Comparison of ENCODE assay signal across 27 cellular contexts in the genomic region with DNA sequence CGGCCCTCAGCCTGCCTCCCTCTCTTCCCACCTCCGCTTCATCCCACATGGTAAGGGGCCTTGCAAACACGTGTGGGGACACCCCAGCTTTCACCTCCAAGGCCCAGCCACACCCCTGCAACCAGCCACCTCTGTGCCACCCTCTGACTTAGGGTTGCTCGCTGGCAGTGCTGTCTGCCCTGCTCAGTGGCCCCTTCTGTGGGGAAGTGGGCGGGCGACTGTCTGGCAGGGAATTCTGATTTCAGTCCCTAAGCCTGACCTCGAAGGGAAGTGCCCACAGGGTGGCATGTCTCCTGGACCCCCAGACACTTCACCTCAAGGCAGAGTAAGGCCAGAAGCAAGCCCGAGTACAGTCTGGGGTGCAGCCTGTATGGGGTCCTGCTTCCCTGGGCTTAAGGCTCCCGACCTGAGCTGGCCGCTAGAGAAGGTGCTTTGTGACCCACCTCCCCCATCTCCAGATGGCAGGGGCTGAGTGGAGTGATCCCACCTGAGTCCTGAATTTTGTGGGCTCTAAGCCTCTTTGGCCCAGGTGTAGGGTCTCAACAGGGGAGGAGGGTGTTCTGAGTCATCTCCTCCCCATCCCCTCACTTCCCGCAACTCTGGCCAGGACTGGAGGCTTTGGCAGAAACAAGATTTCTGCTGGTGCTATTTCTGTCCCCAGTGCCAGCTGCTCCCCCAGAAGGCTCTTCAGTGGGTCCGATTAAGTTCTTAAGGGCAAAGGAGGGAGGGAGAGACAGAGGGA. TPM values are rescaled to one million over a fixed set of nuclear protein-coding genes. Genes with fewer than 3 reads are reported as not detected.
A peak's percentile ranks its signal among the peaks of the same experiment; 100 is the strongest.
DNase-seq lines count a peak whose midpoint lies in the region; ATAC-seq and TF ChIP-seq lines count a peak whose summit lies in the region.
"Had no signal": no experiment of that assay in that cellular context is flagged by ENCODE, and none has a peak within 500 bp of the region (broad histone marks: within the 10 kb centered on the region; RNA-seq: fewer than 3 reads in every experiment).

No MANE protein-coding gene starts in this region.

- H3K27me3 Mint-ChIP-seq in brain = peaks cover 11% of the 10 kb centered on the region
- H3K27me3 Mint-ChIP-seq in stimulated activated memory B cell treated with anti-CD40 and anti-IgM and Interleukin-4, amounts not matched to agents 10 μg/mL and 1 μg/mL and 100 μg/mL, for 72 hours = peaks cover 32% of the 10 kb centered on the region
- H3K27me3 Mint-ChIP-seq: activated naive CD4-positive, alpha-beta T cell treated with anti-CD3 and anti-CD28 coated beads, Interleukin-2, amount 50 U/mL, for 24 hours had no signal

- peak; percentile 34 for DNase-seq in activated CD8-positive, alpha-beta memory T cell treated with anti-CD3 and anti-CD28 coated beads, Interleukin-2, amount 50 U/mL, for 48 hours
- no peak for DNase-seq in activated CD8-positive, alpha-beta memory T cell treated with anti-CD3 and anti-CD28 coated beads, Interleukin-2, amount 50 U/mL, for 4 hours
- no peak for DNase-seq in right atrium auricular region (ENCODE audit: low spot score)
- DNase-seq in germinal center (ENCODE audit: low spot score) = no peak
- no peak for DNase-seq in A673 (ENCODE audit: low spot score)
- DNase-seq: activated B cell treated with CpG ODN at 0.5 μM for 24 hours; amniotic stem cell; Calu3; GM23248; left lung; mesendoderm; naive B cell; occipital lobe; OCI-M1; SK-N-SH; stimulated activated naive CD4-positive, alpha-beta T cell; uterus had no signal

- H3K9me3 ChIP-seq in right atrium auricular region (no peaks in the 10 kb centered on the region), A673 (ENCODE audit: low read depth, low read length, poor library complexity, severe bottlenecking) (no peaks in the 10 kb centered on the region)
- H3K9me3 ChIP-seq: left lung, SK-N-SH, uterus had no signal

- BruUV-seq in A673 (replicated peaks; lab: Mats Ljungman, UMichigan) = no TSS peak

- peak overlapping the region; percentile 35 to 64 for H3K27ac ChIP-seq in right atrium auricular region
- H3K27ac ChIP-seq in A673 (ENCODE audit: low read depth, low read length, poor library complexity, severe bottlenecking) = no peak overlapping the region
- H3K27ac ChIP-seq: GM23248, left lung, skin epidermis, uterus had no signal

- TF ChIP-seq CTCF in brain (conservative IDR thresholded peaks at IDR 0.05) (no peak), right atrium auricular region (IDR thresholded peaks at IDR 0.05) (no peak), A673 (conservative IDR thresholded peaks at IDR 0.05; ENCODE audit: low read depth, low read length) (no peak)

- CTCF ChIA-PET in A673 (lab: Charles Lee) = no interaction called here

- no peak overlapping the region for H3K4me3 ChIP-seq in right atrium auricular region
- no peak overlapping the region for H3K4me3 ChIP-seq in A673 (ENCODE audit: low read depth, low read length, poor library complexity, severe bottlenecking)
- H3K4me3 ChIP-seq: GM23248, left lung, skin epidermis, uterus had no signal

- no peaks in the 10 kb centered on the region for H3K27me3 ChIP-seq in right atrium auricular region
- H3K27me3 ChIP-seq in A673 (replicated peaks; ENCODE audit: insufficient read depth, low read depth, low read length, poor library complexity) = no peaks in the 10 kb centered on the region
- H3K27me3 ChIP-seq: uterus had no signal

- H3K4me1 ChIP-seq in right atrium auricular region (peaks cover 0 to 9% of the 10 kb centered on the region in 2 donors), A673 (ENCODE audit: insufficient read depth, low read length, poor library complexity, severe bottlenecking) (no peaks in the 10 kb centered on the region)
- H3K4me1 ChIP-seq: left lung, uterus had no signal

- no peaks in the 10 kb centered on the region for H3K36me3 ChIP-seq in right atrium auricular region
- no peaks in the 10 kb centered on the region for H3K36me3 ChIP-seq in A673 (ENCODE audit: insufficient read depth, low read length, poor library complexity, severe bottlenecking)
- H3K36me3 ChIP-seq: left lung, uterus had no signal

- peaks cover 27% of the 10 kb centered on the region for H3K4me1 Mint-ChIP-seq in brain
- H3K4me1 Mint-ChIP-seq in stimulated activated memory B cell treated with anti-CD40 and anti-IgM and Interleukin-4, amounts not matched to agents 10 μg/mL and 1 μg/mL and 100 μg/mL, for 72 hours = no peaks in the 10 kb centered on the region
- H3K4me1 Mint-ChIP-seq: activated B cell treated with CpG ODN at 0.5 μM for 24 hours; activated naive CD4-positive, alpha-beta T cell treated with anti-CD3 and anti-CD28 coated beads, Interleukin-2, amount 50 U/mL, for 24 hours; naive B cell had no signal

- H3K4me3 Mint-ChIP-seq in brain = peak overlapping the region in 1 of 5 experiments; percentile 39
- no peak overlapping the region for H3K4me3 Mint-ChIP-seq in stimulated activated memory B cell treated with anti-CD40 and anti-IgM and Interleukin-4, amounts not matched to agents 10 μg/mL and 1 μg/mL and 100 μg/mL, for 72 hours
- H3K4me3 Mint-ChIP-seq: activated B cell treated with CpG ODN at 0.5 μM for 24 hours; activated naive CD4-positive, alpha-beta T cell treated with anti-CD3 and anti-CD28 coated beads, Interleukin-2, amount 50 U/mL, for 24 hours; naive B cell had no signal

- peak overlapping the region in 3 of 5 experiments; percentile 75 to 86 (median 82) for H3K27ac Mint-ChIP-seq in brain
- H3K27ac Mint-ChIP-seq in stimulated activated memory B cell treated with anti-CD40 and anti-IgM and Interleukin-4, amounts not matched to agents 10 μg/mL and 1 μg/mL and 100 μg/mL, for 72 hours = no peak overlapping the region
- H3K27ac Mint-ChIP-seq: activated B cell treated with CpG ODN at 0.5 μM for 24 hours; activated naive CD4-positive, alpha-beta T cell treated with anti-CD3 and anti-CD28 coated beads, Interleukin-2, amount 50 U/mL, for 24 hours had no signal

- POLR2A ChIA-PET in A673 (lab: Charles Lee; ENCODE audit: low non-redundant PET) = no interaction called here

- intact Hi-C loops in A673 (cut with micrococcal nuclease; ENCODE audit: unreplicated experiment) = no loop called here

- peak; percentile 24 for ATAC-seq in stimulated activated memory B cell treated with anti-CD40 and anti-IgM and Interleukin-4, amounts not matched to agents 10 μg/mL and 1 μg/mL and 100 μg/mL, for 72 hours
- no peak for ATAC-seq in HG02763 (IDR thresholded peaks at IDR 0.05; ENCODE audit: unreplicated experiment)
- ATAC-seq: left lung had no signal

- H3K9me3 Mint-ChIP-seq in brain = no peaks in the 10 kb centered on the region
- H3K9me3 Mint-ChIP-seq in stimulated activated memory B cell treated with anti-CD40 and anti-IgM and Interleukin-4, amounts not matched to agents 10 μg/mL and 1 μg/mL and 100 μg/mL, for 72 hours = no peaks in the 10 kb centered on the region
- H3K9me3 Mint-ChIP-seq: activated B cell treated with CpG ODN at 0.5 μM for 24 hours; activated naive CD4-positive, alpha-beta T cell treated with anti-CD3 and anti-CD28 coated beads, Interleukin-2, amount 50 U/mL, for 24 hours; naive B cell had no signal

- no peaks in the 10 kb centered on the region for H3K36me3 Mint-ChIP-seq in brain
- H3K36me3 Mint-ChIP-seq in stimulated activated memory B cell treated with anti-CD40 and anti-IgM and Interleukin-4, amounts not matched to agents 10 μg/mL and 1 μg/mL and 100 μg/mL, for 72 hours = no peaks in the 10 kb centered on the region
- H3K36me3 Mint-ChIP-seq: activated naive CD4-positive, alpha-beta T cell treated with anti-CD3 and anti-CD28 coated beads, Interleukin-2, amount 50 U/mL, for 24 hours; naive B cell had no signal

RNA-seq across cellular contexts. Expression of a gene that starts 7.1 kb away (rescaled TPM):
- 1.4 TPM for polyA plus RNA-seq in brain (ENCODE audit: insufficient read depth, low read depth, low replicate concordance)
- not detected for total RNA-seq in right atrium auricular region
- not detected in 2 replicates for total RNA-seq in A673 (2021)
- total RNA-seq: A172; activated B cell treated with CpG ODN at 0.5 μM for 24 hours; Calu3; Daoy; GM23248; left lung; LHCN-M2; occipital lobe; T-helper 1 cell treated with Interleukin-12 subunit alpha and Interleukin-12 subunit beta and Interleukin-4 antibody, amounts not matched to agents 30 ng/mL and 1 ng/mL, for 36 hours; temporal lobe had no signal
- polyA plus RNA-seq: GM23248 had no signal
